Comparison of ENCODE assay signal across 8 cellular contexts in genomic region chr1:85527145-85527544, GRCh38. TPM values are rescaled to one million over a fixed set of nuclear protein-coding genes. Genes with fewer than 3 reads are reported as not detected.
A peak's percentile ranks its signal among the peaks of the same experiment; 100 is the strongest.
DNase-seq lines count a peak whose midpoint lies in the region; ATAC-seq, FAIRE-seq and TF ChIP-seq lines count a peak whose summit lies in the region.
"Not testable (repeated sequence)": the region's sequence is repeated elsewhere in the genome, so short reads cannot be mapped to it uniquely, and the experiment has no call there.

No MANE protein-coding gene starts in this region.

- H3K27ac ChIP-seq in A549, result peak overlapping the region in 1 of 2 experiments; percentile 54; a peak in 1 of 6 replicates
- peak overlapping the region in 2 of 4 donors; percentile 46 to 47 for H3K27ac ChIP-seq in gastrocnemius medialis

- TF ChIP-seq CTCF in A549 (IDR thresholded peaks at IDR 0.05); epithelial cell of esophagus (IDR thresholded peaks at IDR 0.05; ENCODE audit: insufficient read depth, low read depth, low read length, missing control alignments); mucosa of descending colon (IDR thresholded peaks at IDR 0.05); gastrocnemius medialis (IDR thresholded peaks at IDR 0.05 in 4 of 5, conservative IDR thresholded peaks at IDR 0.05 in 1 of 5): not testable (repeated sequence)

- not testable (repeated sequence) for FAIRE-seq in A549 (lab: Jason Lieb, UNC)

- not testable (repeated sequence) for H3K9me3 ChIP-seq in A549, mucosa of descending colon, gastrocnemius medialis

- H3K4me1 ChIP-seq in A549; mucosa of descending colon (ENCODE audit: low read depth): not testable (repeated sequence)
- H3K4me1 ChIP-seq in gastrocnemius medialis, result peaks cover 7 to 10% of the 10 kb centered on the region in 2 donors

- DNase-seq in A549 (ENCODE audit: low read depth in 1 of 2, low spot score in 1 of 2) (peak in 1 of 2 experiments; percentile 44), GM04504 (ENCODE audit: low read depth) (peak; percentile 69), NCI-H510A treated with DMSO at 0.1 percent for 48 hours (lab: John Stamatoyannopoulos, UW) (peak; percentile 21), amniotic epithelial cell (ENCODE audit: low read depth) (peak; percentile 98), epithelial cell of esophagus (ENCODE audit: low read depth) (peak; percentile 87), left ventricle myocardium superior (peak; percentile 83), mucosa of descending colon (peak; percentile 28 to 46 (median 40)), gastrocnemius medialis (peak; percentile 9 to 26)

- CTCF ChIA-PET in A549 (lab: Yijun Ruan, JAX), result not testable (repeated sequence)

- TF ChIP-seq POLR2A in A549 (IDR thresholded peaks at IDR 0.05; ENCODE audit: low read length); gastrocnemius medialis (IDR thresholded peaks at IDR 0.05): not testable (repeated sequence)

- ATAC-seq in A549, result peak; percentile 75 to 86
- peak; percentile 54 for ATAC-seq in left ventricle myocardium superior
- ATAC-seq in mucosa of descending colon, gastrocnemius medialis: not testable (repeated sequence)

- in situ Hi-C loops in gastrocnemius medialis (cut with MboI; ENCODE audit: low sequenced_read_pairs in 4 of 4), result not testable (repeated sequence)

- WGBS in A549 (ENCODE audit: missing lambda C conversion rate), result 24% methylated on average over 4 of the region's 4 CpGs

- TF ChIP-seq EP300 in A549 (IDR thresholded peaks at IDR 0.05), result not testable (repeated sequence)

- H3K27me3 ChIP-seq in gastrocnemius medialis, result not testable (repeated sequence)

- peak overlapping the region; percentile 57 for H3K4me2 ChIP-seq in A549

- POLR2A ChIA-PET in A549 (lab: Yijun Ruan, JAX), result not testable (repeated sequence)

- not testable (repeated sequence) for H3K36me3 ChIP-seq in mucosa of descending colon (ENCODE audit: low read depth); gastrocnemius medialis

- intact Hi-C loops in left ventricle myocardium superior (cut with micrococcal nuclease); mucosa of descending colon (cut with DNase I, micrococcal nuclease); gastrocnemius medialis (cut with DNase I; ENCODE audit: low total_unique reads): not testable (repeated sequence)

- not testable (repeated sequence) for H3K4me3 ChIP-seq in A549; epithelial cell of esophagus (ENCODE audit: low read length); mucosa of descending colon; gastrocnemius medialis

- TF ChIP-seq RAD21 in A549 (conservative IDR thresholded peaks at IDR 0.05 in 1 of 2, IDR thresholded peaks at IDR 0.05 in 1 of 2), result not testable (repeated sequence)

RNA-seq across cellular contexts. Expression of gene CCN1, which starts 53.4 kb away (rescaled TPM):
- polyA plus RNA-seq in A549 (2011; rRNA removed) (46.5 and 57.2 TPM in 2 replicates), A549 (2017; fragmentation: RNase III; extraction: RNeasy Plus Mini Kit Qiagen cat#74134 plus additional on column Dnase treatment) (58.1 to 90.6 TPM (median 62.5 TPM) in 3 replicates)
- 82.1 and 97.6 TPM in 2 replicates for polyA plus RNA-seq in A549 (2012; cell fraction: cytosol; rRNA removed)
- polyA plus RNA-seq in A549 (2012; cell fraction: nucleus; rRNA removed), result 197 and 256 TPM in 2 replicates
- 31.6 and 37.0 TPM in 2 replicates for polyA minus RNA-seq in A549 (2011; rRNA and poly(A)+ RNA removed)
- total RNA-seq in left ventricle myocardium superior (32.6 TPM), mucosa of descending colon (10 to 100 TPM in 2 of 3 donors, 1 to 10 TPM in 1; 8.1 to 94.0 (median 20.2) TPM), gastrocnemius medialis (10 to 100 TPM in 3 of 4 donors, 1 to 10 TPM in 1; 5.6 to 64.3 (median 25.0) TPM)
